ENCODE assay signal across 13 cellular contexts in genomic region chr20:43721429-43722152, GRCh38. TPM values are rescaled to one million over a fixed set of nuclear protein-coding genes. Genes with fewer than 3 reads are reported as not detected.
DNase-seq lines count a peak whose midpoint lies in the region; ATAC-seq, FAIRE-seq and TF ChIP-seq lines count a peak whose summit lies in the region.
"Had no signal": no experiment of that assay in that cellular context is flagged by ENCODE, and none has a peak within 500 bp of the region (broad histone marks: within the 10 kb centered on the region; RNA-seq: fewer than 3 reads in every experiment).

No MANE protein-coding gene starts in this region.

- H3K9ac ChIP-seq in astrocyte (ENCODE audit: low read length): no peak overlapping the region

- FAIRE-seq in astrocyte (lab: Jason Lieb, UNC): no peak

- H2AFZ ChIP-seq in astrocyte (ENCODE audit: low read depth, low read length): peak overlapping the region; percentile 17

- TF ChIP-seq CTCF in astrocyte (IDR thresholded peaks at IDR 0.05; ENCODE audit: insufficient read depth, low read depth, low read length): no peak
- no peak for TF ChIP-seq CTCF in natural killer cell (IDR thresholded peaks at IDR 0.05)
- TF ChIP-seq CTCF in GM13977 (IDR thresholded peaks at IDR 0.05; ENCODE audit: extremely low read depth, insufficient read depth, missing control alignments): no peak

- no peaks in the 10 kb centered on the region for H3K4me1 ChIP-seq in astrocyte (ENCODE audit: insufficient read depth, low read length)

- ATAC-seq in stimulated activated memory B cell treated with anti-CD40 and anti-IgM and Interleukin-4, amounts not matched to agents 10 μg/mL and 1 μg/mL and 100 μg/mL, for 72 hours: peak; percentile 10
- ATAC-seq in natural killer cell: no peak

- H3K4me3 Mint-ChIP-seq in activated T-cell treated with anti-CD3 and anti-CD28 coated beads, Interleukin-2, amount 50 U/mL, for 24 hours: peak overlapping the region; percentile 40
- no peak overlapping the region for H3K4me3 Mint-ChIP-seq in astrocyte (ENCODE audit: unreplicated experiment)
- peak overlapping the region; percentile 36 for H3K4me3 Mint-ChIP-seq in stimulated activated memory B cell treated with anti-CD40 and anti-IgM and Interleukin-4, amounts not matched to agents 10 μg/mL and 1 μg/mL and 100 μg/mL, for 72 hours
- H3K4me3 Mint-ChIP-seq in natural killer cell: no peak overlapping the region

- H4K20me1 ChIP-seq in astrocyte (ENCODE audit: insufficient read depth, low read length): no peaks in the 10 kb centered on the region

- H3K27ac Mint-ChIP-seq in activated T-cell treated with anti-CD3 and anti-CD28 coated beads, Interleukin-2, amount 50 U/mL, for 24 hours: peak overlapping the region; percentile 38
- H3K27ac Mint-ChIP-seq in astrocyte (ENCODE audit: unreplicated experiment): no peak overlapping the region
- H3K27ac Mint-ChIP-seq in stimulated activated memory B cell treated with anti-CD40 and anti-IgM and Interleukin-4, amounts not matched to agents 10 μg/mL and 1 μg/mL and 100 μg/mL, for 72 hours: no peak overlapping the region
- H3K27ac Mint-ChIP-seq in natural killer cell: no peak overlapping the region

- no peaks in the 10 kb centered on the region for H3K27me3 ChIP-seq in astrocyte (ENCODE audit: insufficient read depth, low read length)

- no peaks in the 10 kb centered on the region for H3K36me3 ChIP-seq in astrocyte (ENCODE audit: insufficient read depth, low read length)
- H3K36me3 ChIP-seq: thoracic aorta had no signal

- H3K4me1 Mint-ChIP-seq in activated T-cell treated with anti-CD3 and anti-CD28 coated beads, Interleukin-2, amount 50 U/mL, for 24 hours (ENCODE audit: low read depth): peaks cover 57% of the 10 kb centered on the region
- H3K4me1 Mint-ChIP-seq in astrocyte (ENCODE audit: low read depth, unreplicated experiment) (no peaks in the 10 kb centered on the region), natural killer cell (no peaks in the 10 kb centered on the region)
- H3K4me1 Mint-ChIP-seq in stimulated activated memory B cell treated with anti-CD40 and anti-IgM and Interleukin-4, amounts not matched to agents 10 μg/mL and 1 μg/mL and 100 μg/mL, for 72 hours: peaks cover 20% of the 10 kb centered on the region

- H3K9me3 ChIP-seq in astrocyte (ENCODE audit: insufficient read depth, low read depth, low read length): no peaks in the 10 kb centered on the region
- H3K9me3 ChIP-seq: thoracic aorta had no signal

- DNase-seq in activated T-cell treated with anti-CD3 and anti-CD28 coated beads, Interleukin-2, amount 50 U/mL, for 24 hours: no peak
- DNase-seq in activated T-cell treated with anti-CD3 and anti-CD28 coated beads for 4 hours (no peak), NCI-H2081 treated with DMSO at 0.1 percent for 48 hours (lab: John Stamatoyannopoulos, UW) (peak; percentile 41), astrocyte (ENCODE audit: low read depth) (no peak), ACHN (no peak), natural killer cell (no peak), GM13977 (ENCODE audit: low spot score) (no peak)
- DNase-seq: foreskin fibroblast, NCI-H1105 treated with DMSO at 0.1 percent for 48 hours had no signal

- in situ Hi-C loops in ACHN (cut with HindIII; ENCODE audit: low pct_ligation_motif_present, low pct_unique_long_range_greater_than_20kb, low sequenced_read_pairs): no loop called here
- in situ Hi-C loops in GM13977 (cut with MboI; ENCODE audit: low pct_unique_long_range_greater_than_20kb, low sequenced_read_pairs, unreplicated experiment): no loop called here

- peaks cover 22% of the 10 kb centered on the region for H3K36me3 Mint-ChIP-seq in activated T-cell treated with anti-CD3 and anti-CD28 coated beads, Interleukin-2, amount 50 U/mL, for 24 hours (ENCODE audit: low read depth)
- H3K36me3 Mint-ChIP-seq in astrocyte (ENCODE audit: low read depth, unreplicated experiment) (no peaks in the 10 kb centered on the region), natural killer cell (no peaks in the 10 kb centered on the region)
- H3K36me3 Mint-ChIP-seq in stimulated activated memory B cell treated with anti-CD40 and anti-IgM and Interleukin-4, amounts not matched to agents 10 μg/mL and 1 μg/mL and 100 μg/mL, for 72 hours: peaks cover 13% of the 10 kb centered on the region

- H3K79me2 ChIP-seq in astrocyte (ENCODE audit: insufficient read depth, low read length): no peaks in the 10 kb centered on the region

- peaks cover 7% of the 10 kb centered on the region for H3K9me3 Mint-ChIP-seq in activated T-cell treated with anti-CD3 and anti-CD28 coated beads, Interleukin-2, amount 50 U/mL, for 24 hours
- H3K9me3 Mint-ChIP-seq in astrocyte (ENCODE audit: unreplicated experiment) (peaks cover 5% of the 10 kb centered on the region), natural killer cell (no peaks in the 10 kb centered on the region)
- H3K9me3 Mint-ChIP-seq in stimulated activated memory B cell treated with anti-CD40 and anti-IgM and Interleukin-4, amounts not matched to agents 10 μg/mL and 1 μg/mL and 100 μg/mL, for 72 hours: peaks cover 3% of the 10 kb centered on the region

- H3K27me3 Mint-ChIP-seq in activated T-cell treated with anti-CD3 and anti-CD28 coated beads, Interleukin-2, amount 50 U/mL, for 24 hours: no peaks in the 10 kb centered on the region
- H3K27me3 Mint-ChIP-seq in astrocyte (ENCODE audit: low read depth, unreplicated experiment) (peaks cover 17% of the 10 kb centered on the region), natural killer cell (ENCODE audit: low read depth in 2 of 2) (no peaks in the 10 kb centered on the region)
- no peaks in the 10 kb centered on the region for H3K27me3 Mint-ChIP-seq in stimulated activated memory B cell treated with anti-CD40 and anti-IgM and Interleukin-4, amounts not matched to agents 10 μg/mL and 1 μg/mL and 100 μg/mL, for 72 hours

- no peak overlapping the region for H3K4me3 ChIP-seq in astrocyte (ENCODE audit: insufficient read depth, low read depth, low read length)
- H3K4me3 ChIP-seq: thoracic aorta had no signal

- H3K27ac ChIP-seq in astrocyte (ENCODE audit: low read depth, low read length): no peak overlapping the region
- H3K27ac ChIP-seq: thoracic aorta had no signal

- H3K4me2 ChIP-seq in astrocyte (ENCODE audit: low read length): no peak overlapping the region

- intact Hi-C loops in natural killer cell (cut with micrococcal nuclease): no loop called here

RNA-seq across cellular contexts. Expression of gene GTSF1L, which starts 5.2 kb away (rescaled TPM):
- total RNA-seq in astrocyte (not detected in 2 replicates), natural killer cell (not detected)
- total RNA-seq: Daoy, mononuclear cell, thoracic aorta had no signal

RNA-seq across cellular contexts. Expression of gene MYBL2, which starts 54.7 kb away (rescaled TPM):
- total RNA-seq in astrocyte (3.0 and 6.2 TPM in 2 replicates), natural killer cell (1 to 10 TPM; 1.6 to 2.4 (median 1.7) TPM)

Comparison
In these comparisons a context has a peak if more than half of its experiments do, and no peak if none do; other contexts are left out.
1. H3K4me3 Mint-ChIP-seq: peak in activated T-cell treated with anti-CD3 and anti-CD28 coated beads, Interleukin-2, amount 50 U/mL, for 24 hours (single experiment) and stimulated activated memory B cell treated with anti-CD40 and anti-IgM and Interleukin-4, amounts not matched to agents 10 μg/mL and 1 μg/mL and 100 μg/mL, for 72 hours (single experiment); none in astrocyte (single experiment) and natural killer cell (single experiment).